ENCODE assay signal across 36 cellular contexts in the genomic region with DNA sequence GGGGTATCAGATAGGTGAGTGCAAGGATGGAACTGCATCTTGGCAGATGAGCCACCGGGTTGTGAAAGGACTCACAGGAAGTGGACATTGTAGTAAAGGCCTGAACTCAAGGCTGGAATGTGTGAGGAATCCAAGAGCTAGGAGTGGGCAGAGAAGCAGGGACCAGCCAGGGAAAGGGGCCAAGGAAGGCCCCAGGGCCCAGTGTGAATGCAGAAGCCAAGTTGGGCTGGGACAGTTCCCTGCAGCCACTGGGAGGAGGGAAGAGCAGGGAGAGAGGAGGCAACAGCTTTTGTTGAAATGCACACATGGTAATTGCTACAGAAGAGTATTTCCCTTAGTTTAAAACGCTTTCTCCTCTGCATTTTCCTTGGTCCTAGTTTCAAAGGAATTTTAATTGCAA. TPM values are rescaled to one million over a fixed set of nuclear protein-coding genes. Genes with fewer than 3 reads are reported as not detected.
"Had no signal": no experiment of that assay in that cellular context is flagged by ENCODE, and none has a peak within 500 bp of the region (broad histone marks: within the 10 kb centered on the region; RNA-seq: fewer than 3 reads in every experiment).

No MANE protein-coding gene starts in this region.

- H3K36me3 ChIP-seq: adrenal gland had no signal

- ATAC-seq: activated CD8-positive, alpha-beta T cell treated with anti-CD3 and anti-CD28 coated beads for 36 hours; activated naive CD4-positive, alpha-beta T cell treated with anti-CD3 and anti-CD28 coated beads, Interleukin-2, amount 50 U/mL, for 72 hours; activated T-cell treated with anti-CD3 and anti-CD28 coated beads, Interleukin-2, amount 50 U/mL, for 72 hours; activated T-helper 17 cell treated with anti-CD3 and anti-CD28 coated beads, Interleukin-2, amount 50 U/mL, for 72 hours; Right ventricle myocardium inferior had no signal

- DNase-seq: activated CD4-positive, alpha-beta T cell treated with anti-CD3 and anti-CD28 coated beads for 1 hour; activated CD4-positive, alpha-beta T cell treated with anti-CD3 and anti-CD28 coated beads for 48 hours; activated CD4-positive, CD25-positive, alpha-beta regulatory T cell; activated CD8-positive, alpha-beta T cell treated with anti-CD3 and anti-CD28 coated beads for 36 hours; activated effector memory CD4-positive, alpha-beta T cell treated with anti-CD3 and anti-CD28 coated beads, Interleukin-2, amount 50 U/mL, for 16 hours; activated naive CD4-positive, alpha-beta T cell; activated T-cell treated with anti-CD3 and anti-CD28 coated beads, Interleukin-2, amount 50 U/mL, for 1 hour; activated T-cell treated with anti-CD3 and anti-CD28 coated beads, Interleukin-2, amount 50 U/mL, for 72 hours; adrenal gland; caudate nucleus; MM.1S; MV-4-11; NCI-H1092; NCI-H1436 treated with DMSO at 0.1 percent for 48 hours; NCI-H187; NCI-H2029 treated with DMSO at 0.1 percent for 48 hours; NCI-H2107; NCI-H2171; NCI-H510A; NCI-H526; NCI-H748 treated with DMSO at 0.1 percent for 48 hours; PC-9; SW 1271; T-helper 1 cell; T-helper 2 cell; T-helper 9 cell had no signal

- H3K4me2 ChIP-seq: KMS-11, PC-9 had no signal

- H2AFZ ChIP-seq: PC-9 had no signal

- H3K4me3 ChIP-seq: adrenal gland, PC-9 had no signal

- H3K4me1 ChIP-seq: adrenal gland had no signal

- H3K27ac ChIP-seq: adrenal gland, KMS-11, PC-9, RWPE1, VCaP had no signal

- H3K9me3 ChIP-seq: adrenal gland had no signal

- FAIRE-seq: bronchial epithelial cell, RCC 7860 had no signal

- H3K27me3 ChIP-seq: adrenal gland had no signal

- H3K9ac ChIP-seq: KMS-11 had no signal

RNA-seq across cellular contexts. Expression of a gene that starts 34.6 kb away (rescaled TPM):
- total RNA-seq: activated CD8-positive, alpha-beta memory T cell treated with anti-CD3 and anti-CD28 coated beads for 36 hours; activated CD8-positive, alpha-beta T cell treated with anti-CD3 and anti-CD28 coated beads for 36 hours; activated T-cell treated with anti-CD3 and anti-CD28 coated beads, Interleukin-2, amount 50 U/mL, for 72 hours; activated T-helper 17 cell treated with anti-CD3 and anti-CD28 coated beads, Interleukin-2, amount 50 U/mL, for 72 hours; bronchial epithelial cell; OCI-LY7; PC-9 had no signal
